8 cellular contexts compared by ENCODE assay signal in genomic region chr11:65478411-65479183, GRCh38. TPM values are rescaled to one million over a fixed set of nuclear protein-coding genes. Genes with fewer than 3 reads are reported as not detected.
DNase-seq lines count a peak whose midpoint lies in the region; ATAC-seq and TF ChIP-seq lines count a peak whose summit lies in the region.

No MANE protein-coding gene starts in this region.

- WGBS in gastroesophageal sphincter (ENCODE audit: low coverage in 1 of 2), 2 donors, result 0 to 33% methylated on average over 1 to 2 of the region's 33 CpGs

- peak overlapping the region; percentile 26 for H3K4me3 ChIP-seq in CD4-positive, CD25-positive, alpha-beta regulatory T cell (ENCODE audit: low read depth, low read length)
- no peak overlapping the region for H3K4me3 ChIP-seq in RWPE2 (ENCODE audit: severe bottlenecking)
- H3K4me3 ChIP-seq in gastroesophageal sphincter, result peak overlapping the region; percentile 38 to 85

- POLR2A ChIA-PET in GM10248 (lab: Yijun Ruan, JAX), result interaction anchor here (0.7 to 10.8 kb wide), 8 partner anchors 9 to 60 kb away, joined by 4 to 305 read pairs (median 9); partner anchors contain the start of genes MALAT1 and NEAT1

- H3K9me3 Mint-ChIP-seq in CD4-positive, CD25-positive, alpha-beta regulatory T cell, result peaks cover 0 to 2% (median 0%) of the 10 kb centered on the region in 7 donors

- H3K4me3 Mint-ChIP-seq in CD4-positive, CD25-positive, alpha-beta regulatory T cell, result peak overlapping the region in 3 of 4 donors; percentile 32 to 75 (median 57)

- ATAC-seq in CD4-positive, CD25-positive, alpha-beta regulatory T cell (ENCODE audit: low read depth in 2 of 2), result no peak
- ATAC-seq in RWPE2 (ENCODE audit: low read depth) (no peak), gastroesophageal sphincter (peak; percentile 4), GM18909 (IDR thresholded peaks at IDR 0.05; ENCODE audit: poor library complexity, unreplicated experiment) (no peak), HG03378 (IDR thresholded peaks at IDR 0.05; ENCODE audit: unreplicated experiment) (no peak)

- H3K27ac Mint-ChIP-seq in CD4-positive, CD25-positive, alpha-beta regulatory T cell, result peak overlapping the region in 2 of 3 donors; percentile 59 to 97

- no peaks in the 10 kb centered on the region for H3K36me3 ChIP-seq in CD4-positive, CD25-positive, alpha-beta regulatory T cell (ENCODE audit: control insufficient read depth, insufficient read depth, low read length)
- H3K36me3 ChIP-seq in RWPE2 (ENCODE audit: low read depth), result no peaks in the 10 kb centered on the region
- H3K36me3 ChIP-seq in gastroesophageal sphincter, result no peaks in the 10 kb centered on the region

- TF ChIP-seq EP300 in gastroesophageal sphincter (IDR thresholded peaks at IDR 0.05), result peak; percentile 29

- no peaks in the 10 kb centered on the region for H3K9me3 ChIP-seq in CD4-positive, CD25-positive, alpha-beta regulatory T cell (ENCODE audit: control insufficient read depth in 2 of 2, low read length in 2 of 2)
- H3K9me3 ChIP-seq in RWPE2 (ENCODE audit: severe bottlenecking) (no peaks in the 10 kb centered on the region), gastroesophageal sphincter (no peaks in the 10 kb centered on the region)

- no peaks in the 10 kb centered on the region for H3K27me3 Mint-ChIP-seq in CD4-positive, CD25-positive, alpha-beta regulatory T cell

- TF ChIP-seq POLR2A in gastroesophageal sphincter (IDR thresholded peaks at IDR 0.05), result peak; percentile 50 to 60

- no peaks in the 10 kb centered on the region for H3K27me3 ChIP-seq in CD4-positive, CD25-positive, alpha-beta regulatory T cell (ENCODE audit: control insufficient read depth, insufficient read depth, low read length)
- H3K27me3 ChIP-seq in RWPE2 (ENCODE audit: insufficient read depth, poor library complexity, severe bottlenecking), result no peaks in the 10 kb centered on the region
- H3K27me3 ChIP-seq in gastroesophageal sphincter, result no peaks in the 10 kb centered on the region

- H3K27ac ChIP-seq in CD4-positive, CD25-positive, alpha-beta regulatory T cell (ENCODE audit: insufficient read depth, low read length, poor library complexity, severe bottlenecking), result peak overlapping the region; percentile 96
- H3K27ac ChIP-seq in RWPE2 (ENCODE audit: poor library complexity, severe bottlenecking) (peak overlapping the region; percentile 89), gastroesophageal sphincter (peak overlapping the region; percentile 75 to 98 (median 96))

- CTCF ChIA-PET in GM10248 (lab: Yijun Ruan, JAX), result interaction anchor here (0.8 to 7.2 kb wide), 13 partner anchors 9 to 62 kb away, joined by 3 to 117 read pairs (median 7); partner anchors contain the start of gene MALAT1

- intact Hi-C loops in posterior vena cava (cut with DNase I), result loop anchor here in 1 of 2 donors (2.0 kb wide), 1 partner anchor 14 kb away; no protein-coding TSS in a partner anchor

- H3K4me1 ChIP-seq in CD4-positive, CD25-positive, alpha-beta regulatory T cell (ENCODE audit: control insufficient read depth, insufficient read depth, low read length, poor library complexity, severe bottlenecking), result peaks cover 22% of the 10 kb centered on the region
- H3K4me1 ChIP-seq in RWPE2 (ENCODE audit: insufficient read depth, poor library complexity, severe bottlenecking) (peaks cover 29% of the 10 kb centered on the region), gastroesophageal sphincter (peaks cover 12 to 72% (median 33%) of the 10 kb centered on the region in 3 donors)

- TF ChIP-seq CTCF in RWPE2 (IDR thresholded peaks at IDR 0.05; ENCODE audit: poor library complexity, severe bottlenecking) (no peak), gastroesophageal sphincter (IDR thresholded peaks at IDR 0.05) (peak in 1 of 4 experiments; percentile 7), GM10248 (IDR thresholded peaks at IDR 0.05; ENCODE audit: control extremely low read depth, extremely low read depth, low read depth, missing control alignments) (no peak)

- DNase-seq in CD4-positive, CD25-positive, alpha-beta regulatory T cell, result no peak
- DNase-seq in RWPE2 (ENCODE audit: low spot score), result no peak
- peak; percentile 91 for DNase-seq in posterior vena cava (ENCODE audit: low spot score)
- no peak for DNase-seq in central memory CD4-positive, alpha-beta T cell
- DNase-seq in GM10248 (ENCODE audit: extremely low spot score), result no peak

- no peaks in the 10 kb centered on the region for H3K36me3 Mint-ChIP-seq in CD4-positive, CD25-positive, alpha-beta regulatory T cell

- H3K4me1 Mint-ChIP-seq in CD4-positive, CD25-positive, alpha-beta regulatory T cell, result peaks cover 5 to 18% (median 14%) of the 10 kb centered on the region in 4 donors

RNA-seq across cellular contexts. Expression of gene MALAT1, which starts 20.2 kb away (rescaled TPM):
- 36,047 TPM for total RNA-seq in CD4-positive, CD25-positive, alpha-beta regulatory T cell
- polyA plus RNA-seq in CD4-positive, CD25-positive, alpha-beta regulatory T cell, result 1,000 to 10,000 TPM; 2,329 to 3,603 (median 2,794) TPM
- total RNA-seq in gastroesophageal sphincter, result over 10,000 TPM in 2 of 4 donors, 1,000 to 10,000 TPM in 2; 2,194 to 20,520 (median 8,164) TPM
- 1,000 to 10,000 TPM; 9,235 to 9,828 TPM for total RNA-seq in posterior vena cava

RNA-seq across cellular contexts. Expression of gene SCYL1, which starts 46.3 kb away (rescaled TPM):
- 59.0 TPM for total RNA-seq in CD4-positive, CD25-positive, alpha-beta regulatory T cell
- polyA plus RNA-seq in CD4-positive, CD25-positive, alpha-beta regulatory T cell, result 10 to 100 TPM; 24.3 to 31.2 (median 29.0) TPM
- total RNA-seq in gastroesophageal sphincter (10 to 100 TPM; 70.6 to 97.6 (median 89.2) TPM), posterior vena cava (10 to 100 TPM; 66.3 to 74.3 TPM)

RNA-seq across cellular contexts. Expression of gene NEAT1, which starts 56.0 kb away (rescaled TPM):
- total RNA-seq in CD4-positive, CD25-positive, alpha-beta regulatory T cell, result 890 TPM
- 1 to 10 TPM; 1.4 to 3.1 (median 1.9) TPM for polyA plus RNA-seq in CD4-positive, CD25-positive, alpha-beta regulatory T cell
- total RNA-seq in gastroesophageal sphincter (100 to 1,000 TPM in 2 of 4 donors, 10 to 100 TPM in 2; 21.0 to 341 (median 183) TPM), posterior vena cava (1,000 to 10,000 TPM in 1 of 2 donors, 100 to 1,000 TPM in 1; 742 to 1,004 TPM)
